In the genomic region with DNA sequence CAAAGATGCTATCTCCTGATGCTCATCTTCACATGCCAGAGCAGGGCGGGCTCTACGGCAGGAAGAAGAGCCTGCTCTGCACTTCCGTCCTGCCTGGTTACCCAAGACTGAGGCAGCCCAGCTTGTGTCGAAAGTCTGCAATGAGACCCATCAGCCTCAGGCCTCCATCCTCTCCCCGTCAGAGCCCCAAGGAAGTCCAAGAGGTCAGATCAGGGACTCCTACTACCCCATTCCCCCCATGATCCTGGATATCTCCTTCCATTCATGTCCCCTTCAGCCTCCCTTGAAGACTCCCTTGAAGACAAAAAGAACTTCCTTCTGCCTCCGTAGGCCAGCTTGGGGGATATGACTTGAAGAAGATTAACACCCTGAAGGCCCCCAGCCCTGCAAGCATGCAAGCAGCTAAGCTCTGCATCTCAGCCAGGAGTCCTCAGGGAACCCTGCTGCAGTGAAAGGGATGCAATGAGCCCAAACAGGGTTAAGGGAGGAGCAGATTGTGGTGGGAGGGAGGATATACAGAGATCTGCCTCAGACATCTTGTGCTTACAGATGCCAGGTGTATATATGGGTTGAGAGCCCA, we compare ENCODE assay signal across 16 cellular contexts.
DNase-seq lines count a peak whose midpoint lies in the region; ATAC-seq and TF ChIP-seq lines count a peak whose summit lies in the region.
"Had no signal": no experiment of that assay in that cellular context is flagged by ENCODE, and none has a peak within 500 bp of the region (broad histone marks: within the 10 kb centered on the region; RNA-seq: fewer than 3 reads in every experiment).

No MANE protein-coding gene starts in this region.

- H3K9ac ChIP-seq in endodermal cell (ENCODE audit: extremely low read depth, low read length, poor library complexity, severe bottlenecking), result no peak overlapping the region
- H3K9ac ChIP-seq: GM23248 had no signal

- H3K4me3 Mint-ChIP-seq in endodermal cell (no peak overlapping the region), osteocyte (ENCODE audit: unreplicated experiment) (no peak overlapping the region)
- H3K4me3 Mint-ChIP-seq: CD14-positive monocyte; CD8-positive, alpha-beta T cell had no signal

- H3K27me3 ChIP-seq in endodermal cell (ENCODE audit: control insufficient read depth, insufficient read depth, low read length, poor library complexity, severe bottlenecking), result no peaks in the 10 kb centered on the region

- peaks cover 15% of the 10 kb centered on the region for H3K9me3 Mint-ChIP-seq in endodermal cell
- peaks cover 11% of the 10 kb centered on the region for H3K9me3 Mint-ChIP-seq in osteocyte (ENCODE audit: unreplicated experiment)

- intact Hi-C loops in sciatic nerve (cut with DNase I), result no loop called here

- ATAC-seq in sciatic nerve (no peak), GM18868 (IDR thresholded peaks at IDR 0.05; ENCODE audit: unreplicated experiment) (no peak)
- ATAC-seq: CD8-positive, alpha-beta T cell had no signal

- peaks cover 2% of the 10 kb centered on the region for H3K36me3 Mint-ChIP-seq in endodermal cell (ENCODE audit: low read depth)
- H3K36me3 Mint-ChIP-seq in osteocyte (ENCODE audit: unreplicated experiment), result no peaks in the 10 kb centered on the region
- H3K36me3 Mint-ChIP-seq: CD14-positive monocyte; CD8-positive, alpha-beta T cell had no signal

- H3K27ac Mint-ChIP-seq in endodermal cell (no peak overlapping the region), osteocyte (ENCODE audit: unreplicated experiment) (no peak overlapping the region)
- H3K27ac Mint-ChIP-seq: CD8-positive, alpha-beta T cell had no signal

- no peak overlapping the region for H3K27ac ChIP-seq in endodermal cell (ENCODE audit: low read depth, low read length)
- H3K27ac ChIP-seq: 22Rv1, GM23248, HL-60 had no signal

- peak; percentile 33 for DNase-seq in activated CD8-positive, alpha-beta memory T cell treated with anti-CD3 and anti-CD28 coated beads for 24 hours
- DNase-seq in activated CD8-positive, alpha-beta memory T cell treated with anti-CD3 and anti-CD28 coated beads, Interleukin-2, amount 50 U/mL, for 4 hours, result no peak
- peak; percentile 17 for DNase-seq in endodermal cell
- peak; percentile 60 for DNase-seq in osteocyte (ENCODE audit: extremely low spot score, unreplicated experiment)
- no peak for DNase-seq in sciatic nerve (ENCODE audit: low spot score)
- no peak for DNase-seq in cerebellum (ENCODE audit: low spot score)
- no peak for DNase-seq in retina
- DNase-seq: CD8-positive, alpha-beta T cell; COR-L47; DND-41; GDM1 had no signal

- H3K4me3 ChIP-seq in endodermal cell (ENCODE audit: low read length), result no peak overlapping the region
- H3K4me3 ChIP-seq: GM23248 had no signal

- H3K4me1 Mint-ChIP-seq in endodermal cell (peaks cover 15% of the 10 kb centered on the region), osteocyte (ENCODE audit: unreplicated experiment) (no peaks in the 10 kb centered on the region)
- H3K4me1 Mint-ChIP-seq: CD14-positive monocyte had no signal

- peaks cover 8% of the 10 kb centered on the region for H3K9me3 ChIP-seq in endodermal cell (ENCODE audit: control insufficient read depth, low read length)

- TF ChIP-seq CTCF in endodermal cell (conservative IDR thresholded peaks at IDR 0.05), result no peak
- no peak for TF ChIP-seq CTCF in osteocyte (IDR thresholded peaks at IDR 0.05)

- H3K36me3 ChIP-seq in endodermal cell (ENCODE audit: control insufficient read depth, insufficient read depth, low read length), result no peaks in the 10 kb centered on the region

- peaks cover 7% of the 10 kb centered on the region for H3K4me1 ChIP-seq in endodermal cell (ENCODE audit: control insufficient read depth, insufficient read depth, low read length)

- H3K27me3 Mint-ChIP-seq in endodermal cell (ENCODE audit: insufficient read depth) (peaks cover 6% of the 10 kb centered on the region), osteocyte (ENCODE audit: unreplicated experiment) (peaks cover under 1% of the 10 kb centered on the region)

- WGBS in endodermal cell (ENCODE audit: insufficient coverage in 1 of 2, insufficient read length in 1 of 2), 2 experiments, result 92 to 100% methylated on average over 2 to 6 of the region's 6 CpGs

Comparison
In these comparisons a context has a peak if more than half of its experiments do, and no peak if none do; other contexts are left out.
1. DNase-seq: peak in activated CD8-positive, alpha-beta memory T cell treated with anti-CD3 and anti-CD28 coated beads for 24 hours (single experiment), endodermal cell (single experiment) and osteocyte (single experiment); none in activated CD8-positive, alpha-beta memory T cell treated with anti-CD3 and anti-CD28 coated beads, Interleukin-2, amount 50 U/mL, for 4 hours (single experiment), sciatic nerve (single experiment), cerebellum (single experiment) and retina (single experiment).